In the genomic region with DNA sequence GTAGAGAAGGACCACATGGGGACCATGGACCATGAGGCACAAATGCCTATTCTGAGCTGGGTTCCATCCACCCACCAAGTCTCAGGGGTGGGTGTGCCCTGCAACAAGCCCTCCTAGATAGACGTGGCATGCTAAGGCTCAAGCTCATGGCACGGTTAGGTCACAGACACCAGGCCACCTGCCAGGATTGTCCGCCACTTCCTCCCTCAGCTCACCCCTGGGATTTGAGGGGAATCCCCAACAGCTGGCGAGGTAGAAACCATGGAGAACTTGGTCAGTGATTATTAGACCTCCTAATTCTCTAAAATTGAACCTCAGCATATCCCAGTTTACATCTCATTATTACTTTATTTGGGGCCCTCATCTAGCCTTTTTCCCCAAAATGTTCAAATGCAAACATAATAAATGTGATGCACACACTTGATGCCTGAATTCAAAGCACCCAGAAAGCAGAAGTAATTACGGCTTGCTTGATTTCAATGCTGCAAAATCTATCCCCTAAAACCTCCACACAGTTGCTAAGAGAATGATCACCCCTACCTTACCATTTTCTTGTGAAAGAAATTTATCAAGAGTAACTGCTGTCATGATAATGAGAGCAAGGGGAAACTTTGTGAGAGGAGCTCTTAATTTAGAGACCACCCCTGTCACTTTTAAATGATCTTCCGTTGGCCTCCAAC, we compare ENCODE assay signal across 21 cellular contexts.
DNase-seq lines count a peak whose midpoint lies in the region; ATAC-seq lines count a peak whose summit lies in the region.
"Had no signal": no experiment of that assay in that cellular context is flagged by ENCODE, and none has a peak within 500 bp of the region (broad histone marks: within the 10 kb centered on the region; RNA-seq: fewer than 3 reads in every experiment).

No MANE protein-coding gene starts in this region.

- H3K4me3 ChIP-seq in CD8-positive, alpha-beta memory T cell (ENCODE audit: low read length) = no peak overlapping the region
- H3K4me3 ChIP-seq: Peyer's patch had no signal

- H3K4me1 Mint-ChIP-seq in stimulated activated naive B cell treated with anti-CD40 and anti-IgM and Interleukin-4, amounts not matched to agents 10 μg/mL and 1 μg/mL and 100 μg/mL, for 72 hours = peaks cover 8 to 11% of the 10 kb centered on the region in 2 donors
- H3K4me1 Mint-ChIP-seq in CD8-positive, alpha-beta memory T cell = no peaks in the 10 kb centered on the region
- H3K4me1 Mint-ChIP-seq: activated naive CD8-positive, alpha-beta T cell treated with anti-CD3 and anti-CD28 coated beads for 36 hours; neural crest cell had no signal

- no peaks in the 10 kb centered on the region for H3K36me3 ChIP-seq in CD8-positive, alpha-beta memory T cell (ENCODE audit: insufficient read depth, low read length)
- H3K36me3 ChIP-seq: brain microvascular endothelial cell, Peyer's patch had no signal

- no peaks in the 10 kb centered on the region for H3K36me3 Mint-ChIP-seq in stimulated activated naive B cell treated with anti-CD40 and anti-IgM and Interleukin-4, amounts not matched to agents 10 μg/mL and 1 μg/mL and 100 μg/mL, for 72 hours
- H3K36me3 Mint-ChIP-seq in CD8-positive, alpha-beta memory T cell = no peaks in the 10 kb centered on the region
- H3K36me3 Mint-ChIP-seq: activated naive CD8-positive, alpha-beta T cell treated with anti-CD3 and anti-CD28 coated beads for 36 hours; IgD-negative memory B cell had no signal

- POLR2A ChIA-PET in CD8-positive, alpha-beta memory T cell (lab: Charles Lee) = no interaction called here

- no peak overlapping the region for H3K4me3 Mint-ChIP-seq in stimulated activated naive B cell treated with anti-CD40 and anti-IgM and Interleukin-4, amounts not matched to agents 10 μg/mL and 1 μg/mL and 100 μg/mL, for 72 hours
- H3K4me3 Mint-ChIP-seq in CD8-positive, alpha-beta memory T cell = no peak overlapping the region
- H3K4me3 Mint-ChIP-seq: activated naive CD8-positive, alpha-beta T cell treated with anti-CD3 and anti-CD28 coated beads for 36 hours; activated T-cell treated with anti-CD3 and anti-CD28 coated beads, Interleukin-2, amount 50 U/mL, for 24 hours; dendritic cell treated with granulocyte-macrophage colony-stimulating factor and Interleukin-4, amounts not matched to agents 40 ng/mL and 50 ng/mL, for 4 days; neural crest cell had no signal

- ATAC-seq in GM19025 (IDR thresholded peaks at IDR 0.05; ENCODE audit: low read depth, unreplicated experiment) (peak; percentile 57), HG02623 (IDR thresholded peaks at IDR 0.05; ENCODE audit: unreplicated experiment) (peak; percentile 64), HG03469 (IDR thresholded peaks at IDR 0.05; ENCODE audit: unreplicated experiment) (peak; percentile 60), left cardiac atrium (no peak)
- peak; percentile 97 to 99 for ATAC-seq in stimulated activated naive B cell treated with anti-CD40 and anti-IgM and Interleukin-4, amounts not matched to agents 10 μg/mL and 1 μg/mL and 100 μg/mL, for 72 hours (replicated peaks)
- ATAC-seq: HCT116 had no signal

- H3K9me3 ChIP-seq in CD8-positive, alpha-beta memory T cell (ENCODE audit: low read length) = no peaks in the 10 kb centered on the region

- DNase-seq in stimulated activated naive B cell treated with anti-CD40 and anti-IgM and Interleukin-4, amounts not matched to agents 10 μg/mL and 1 μg/mL and 100 μg/mL, for 72 hours = peak; percentile 59
- DNase-seq in substantia nigra (lab: John Stamatoyannopoulos, UW) (no peak), left cardiac atrium (no peak)
- no peak for DNase-seq in CD8-positive, alpha-beta memory T cell
- DNase-seq: activated CD4-positive, alpha-beta T cell treated with anti-CD3 and anti-CD28 coated beads, Interleukin-2, amount 50 U/mL, for 4 hours; activated naive CD8-positive, alpha-beta T cell treated with anti-CD3 and anti-CD28 coated beads for 36 hours; activated T-cell treated with anti-CD3 and anti-CD28 coated beads, Interleukin-2, amount 50 U/mL, for 24 hours; brain microvascular endothelial cell; C1 segment of cervical spinal cord; DMS79 treated with DMSO at 0.1 percent for 48 hours; mesenchymal stem cell; NCI-H1048; NCI-H69; Peyer's patch had no signal

- H3K27ac Mint-ChIP-seq in stimulated activated naive B cell treated with anti-CD40 and anti-IgM and Interleukin-4, amounts not matched to agents 10 μg/mL and 1 μg/mL and 100 μg/mL, for 72 hours = peak overlapping the region; percentile 47
- no peak overlapping the region for H3K27ac Mint-ChIP-seq in CD8-positive, alpha-beta memory T cell
- H3K27ac Mint-ChIP-seq: activated naive CD8-positive, alpha-beta T cell treated with anti-CD3 and anti-CD28 coated beads for 36 hours; activated T-cell treated with anti-CD3 and anti-CD28 coated beads, Interleukin-2, amount 50 U/mL, for 24 hours; dendritic cell treated with granulocyte-macrophage colony-stimulating factor and Interleukin-4, amounts not matched to agents 40 ng/mL and 50 ng/mL, for 4 days; IgD-negative memory B cell had no signal

- no peak overlapping the region for H3K27ac ChIP-seq in substantia nigra (ENCODE audit: low read depth, low read length, poor library complexity, severe bottlenecking)
- no peak overlapping the region for H3K27ac ChIP-seq in CD8-positive, alpha-beta memory T cell (ENCODE audit: low read depth, low read length)
- H3K27ac ChIP-seq: brain microvascular endothelial cell, Peyer's patch had no signal

- CTCF ChIA-PET in CD8-positive, alpha-beta memory T cell (lab: Charles Lee) = no interaction called here

- no peaks in the 10 kb centered on the region for H3K27me3 ChIP-seq in CD8-positive, alpha-beta memory T cell (ENCODE audit: insufficient read depth, low read length, poor library complexity, severe bottlenecking)
- H3K27me3 ChIP-seq: brain microvascular endothelial cell, Peyer's patch had no signal

- peaks cover 0 to 1% of the 10 kb centered on the region in 2 donors for H3K9me3 Mint-ChIP-seq in stimulated activated naive B cell treated with anti-CD40 and anti-IgM and Interleukin-4, amounts not matched to agents 10 μg/mL and 1 μg/mL and 100 μg/mL, for 72 hours
- H3K9me3 Mint-ChIP-seq in CD8-positive, alpha-beta memory T cell = peaks cover 0 to 4% (median 0%) of the 10 kb centered on the region in 5 donors
- H3K9me3 Mint-ChIP-seq: activated naive CD8-positive, alpha-beta T cell treated with anti-CD3 and anti-CD28 coated beads for 36 hours; activated T-cell treated with anti-CD3 and anti-CD28 coated beads, Interleukin-2, amount 50 U/mL, for 24 hours; dendritic cell treated with granulocyte-macrophage colony-stimulating factor and Interleukin-4, amounts not matched to agents 40 ng/mL and 50 ng/mL, for 4 days had no signal

- intact Hi-C loops in left cardiac atrium (cut with DNase I) = no loop called here

- H3K27me3 Mint-ChIP-seq in stimulated activated naive B cell treated with anti-CD40 and anti-IgM and Interleukin-4, amounts not matched to agents 10 μg/mL and 1 μg/mL and 100 μg/mL, for 72 hours = no peaks in the 10 kb centered on the region
- H3K27me3 Mint-ChIP-seq in CD8-positive, alpha-beta memory T cell = no peaks in the 10 kb centered on the region
- H3K27me3 Mint-ChIP-seq: dendritic cell treated with granulocyte-macrophage colony-stimulating factor and Interleukin-4, amounts not matched to agents 40 ng/mL and 50 ng/mL, for 4 days; IgD-negative memory B cell had no signal

- H3K4me1 ChIP-seq in CD8-positive, alpha-beta memory T cell (ENCODE audit: insufficient read depth, low read length) = no peaks in the 10 kb centered on the region
- H3K4me1 ChIP-seq: Peyer's patch had no signal

Comparison
In these comparisons a context has a peak if more than half of its experiments do, and no peak if none do; other contexts are left out.
1. ATAC-seq: peak in GM19025 (single experiment), HG02623 (single experiment), HG03469 (single experiment) and stimulated activated naive B cell treated with anti-CD40 and anti-IgM and Interleukin-4, amounts not matched to agents 10 μg/mL and 1 μg/mL and 100 μg/mL, for 72 hours (2 of 2); none in left cardiac atrium (0 of 2).